In the genomic region with DNA sequence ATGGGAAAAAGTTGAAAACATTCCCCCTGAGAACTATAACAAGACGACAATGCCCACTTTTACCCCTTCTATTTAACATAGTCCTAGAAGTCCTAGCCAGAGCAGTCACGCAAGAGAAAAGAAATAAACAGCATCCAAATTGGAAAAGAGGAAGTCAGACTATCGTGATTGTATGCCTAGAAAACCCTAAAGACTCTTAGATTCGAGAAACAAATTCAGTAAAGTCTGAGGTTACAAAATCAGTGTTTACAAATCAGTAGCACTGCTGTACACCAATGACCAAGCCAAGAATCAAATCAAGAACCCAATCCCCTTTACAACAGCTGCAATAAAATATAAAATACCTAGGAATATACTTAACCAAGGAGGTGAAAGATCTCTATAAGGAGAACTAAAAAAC, we compare ENCODE assay signal across 22 cellular contexts.
"Had no signal": no experiment of that assay in that cellular context is flagged by ENCODE, and none has a peak within 500 bp of the region (broad histone marks: within the 10 kb centered on the region; RNA-seq: fewer than 3 reads in every experiment).

No MANE protein-coding gene starts in this region.

- H3K4me1 ChIP-seq: foreskin keratinocyte had no signal

- DNase-seq: activated CD4-positive, alpha-beta T cell treated with anti-CD3 and anti-CD28 coated beads, Interleukin-2, amount 10 ng/mL, durations not matched to agents 24 days and 14 days; activated CD8-positive, alpha-beta T cell treated with anti-CD3 and anti-CD28 coated beads for 36 hours; activated naive CD4-positive, alpha-beta T cell treated with anti-CD3 and anti-CD28 coated beads, Interleukin-2, amount 10 ng/mL, durations not matched to agents 7 days and 5 days; activated naive CD8-positive, alpha-beta T cell treated with anti-CD3 and anti-CD28 coated beads, Interleukin-2, amount 50 U/mL, for 24 hours; activated T-cell treated with anti-CD3 and anti-CD28 coated beads, Interleukin-2, amount 50 U/mL, for 1 hour; anterior cingulate cortex; caudate nucleus; foreskin keratinocyte; glutamatergic neuron; hypothalamus; left lung; naive B cell; ovary; psoas muscle; right cardiac atrium; stimulated activated CD4-positive, alpha-beta T cell treated with anti-CD3 and anti-CD28 coated beads, Interleukin-2, amount 100 ng/mL, for 24 hours; stimulated activated naive CD4-positive, alpha-beta T cell treated with Interleukin-2 at 50 U/mL for 16 hours; tibial artery had no signal

- H3K27ac ChIP-seq: foreskin keratinocyte, left lung, ovary, psoas muscle, tibial artery, vagina had no signal

- H3K27me3 ChIP-seq: foreskin keratinocyte, left lung, ovary, tibial artery, vagina had no signal

- H3K4me3 ChIP-seq: left lung, ovary, psoas muscle, tibial artery, vagina had no signal

- H3K4me1 Mint-ChIP-seq: activated naive CD4-positive, alpha-beta T cell treated with anti-CD3 and anti-CD28 coated beads, Interleukin-2, amount 10 ng/mL, durations not matched to agents 7 days and 5 days had no signal

- H3K9me3 Mint-ChIP-seq: activated naive CD8-positive, alpha-beta T cell treated with anti-CD3 and anti-CD28 coated beads, Interleukin-2, amount 50 U/mL, for 24 hours; T-helper 2 cell treated with Interferon-gamma antibody and Interleukin-4, amounts not matched to agents 5 μg/mL and 100 μg/mL, for 36 hours had no signal

- H3K36me3 ChIP-seq: left lung, ovary, tibial artery, vagina had no signal

- H3K9me3 ChIP-seq: left lung, ovary, psoas muscle, tibial artery, vagina had no signal

- H3K27ac Mint-ChIP-seq: activated CD4-positive, alpha-beta T cell treated with anti-CD3 and anti-CD28 coated beads, Interleukin-2, amount 10 ng/mL, durations not matched to agents 24 days and 14 days; activated CD8-positive, alpha-beta T cell treated with anti-CD3 and anti-CD28 coated beads for 36 hours; activated naive CD4-positive, alpha-beta T cell treated with anti-CD3 and anti-CD28 coated beads, Interleukin-2, amount 10 ng/mL, durations not matched to agents 7 days and 5 days; activated naive CD8-positive, alpha-beta T cell treated with anti-CD3 and anti-CD28 coated beads, Interleukin-2, amount 50 U/mL, for 24 hours; activated T-helper 17 cell treated with anti-CD3 and anti-CD28 coated beads, Interleukin-2, amount 50 U/mL, for 72 hours; T-helper 2 cell treated with Interferon-gamma antibody and Interleukin-4, amounts not matched to agents 5 μg/mL and 100 μg/mL, for 36 hours had no signal

- ATAC-seq: activated CD8-positive, alpha-beta T cell treated with anti-CD3 and anti-CD28 coated beads for 36 hours; activated naive CD8-positive, alpha-beta T cell treated with anti-CD3 and anti-CD28 coated beads, Interleukin-2, amount 50 U/mL, for 24 hours; activated T-helper 17 cell treated with anti-CD3 and anti-CD28 coated beads, Interleukin-2, amount 50 U/mL, for 72 hours; foreskin keratinocyte; left lung; psoas muscle; right cardiac atrium had no signal

- H3K4me3 Mint-ChIP-seq: activated CD4-positive, alpha-beta T cell treated with anti-CD3 and anti-CD28 coated beads, Interleukin-2, amount 10 ng/mL, durations not matched to agents 24 days and 14 days; activated CD8-positive, alpha-beta T cell treated with anti-CD3 and anti-CD28 coated beads for 36 hours; activated naive CD4-positive, alpha-beta T cell treated with anti-CD3 and anti-CD28 coated beads, Interleukin-2, amount 10 ng/mL, durations not matched to agents 7 days and 5 days; activated naive CD8-positive, alpha-beta T cell treated with anti-CD3 and anti-CD28 coated beads, Interleukin-2, amount 50 U/mL, for 24 hours; activated T-helper 17 cell treated with anti-CD3 and anti-CD28 coated beads, Interleukin-2, amount 50 U/mL, for 72 hours; naive B cell; T-helper 2 cell treated with Interferon-gamma antibody and Interleukin-4, amounts not matched to agents 5 μg/mL and 100 μg/mL, for 36 hours had no signal

- H3K27me3 Mint-ChIP-seq: activated CD4-positive, alpha-beta T cell treated with anti-CD3 and anti-CD28 coated beads, Interleukin-2, amount 10 ng/mL, durations not matched to agents 24 days and 14 days; activated CD8-positive, alpha-beta T cell treated with anti-CD3 and anti-CD28 coated beads for 36 hours; activated naive CD4-positive, alpha-beta T cell treated with anti-CD3 and anti-CD28 coated beads, Interleukin-2, amount 10 ng/mL, durations not matched to agents 7 days and 5 days; activated naive CD8-positive, alpha-beta T cell treated with anti-CD3 and anti-CD28 coated beads, Interleukin-2, amount 50 U/mL, for 24 hours; activated T-helper 17 cell treated with anti-CD3 and anti-CD28 coated beads, Interleukin-2, amount 50 U/mL, for 72 hours; brain; naive B cell had no signal
